Comparison of ENCODE assay signal across 13 cellular contexts in genomic region chrX:31333181-31333831, GRCh38.
DNase-seq lines count a peak whose midpoint lies in the region; ATAC-seq and TF ChIP-seq lines count a peak whose summit lies in the region.
"Had no signal": no experiment of that assay in that cellular context is flagged by ENCODE, and none has a peak within 500 bp of the region (broad histone marks: within the 10 kb centered on the region; RNA-seq: fewer than 3 reads in every experiment).

No MANE protein-coding gene starts in this region.

- DNase-seq in AG04449 (ENCODE audit: low read depth, low spot score) (peak; percentile 49), HS-5 (ENCODE audit: low read depth) (peak; percentile 51), mammary epithelial cell (peak; percentile 66), kidney glomerular epithelial cell (lab: John Stamatoyannopoulos, UW) (peak; percentile 60), mucosa of gallbladder (ENCODE audit: low spot score) (no peak), UCSD-AML1 (lab: John Stamatoyannopoulos, UW; ENCODE audit: unreplicated experiment) (no peak), heart left ventricle (no peak)
- DNase-seq: activated CD4-positive, alpha-beta T cell treated with anti-CD3 and anti-CD28 coated beads for 36 hours; NCI-H1436; right lobe of liver had no signal

- intact Hi-C loops in mammary epithelial cell (cut with micrococcal nuclease) (no loop called here), heart left ventricle (cut with DNase I) (no loop called here)

- H3K4me1 ChIP-seq in mammary epithelial cell (ENCODE audit: insufficient read depth, low read length) (peaks cover 13% of the 10 kb centered on the region), heart left ventricle (peaks cover 0 to 12% (median under 1%) of the 10 kb centered on the region in 12 donors)
- H3K4me1 ChIP-seq: BLaER1 had no signal

- POLR2A ChIA-PET in AG04449 (lab: Yijun Ruan, JAX), result interaction anchor here (0.6 kb wide), 1 partner anchor 26 kb away, joined by 4 read pairs; no protein-coding TSS in a partner anchor

- in situ Hi-C loops in mammary epithelial cell (cut with MboI; ENCODE audit: low sequenced_read_pairs in 2 of 2), result no loop called here

- TF ChIP-seq CTCF in AG04449 (IDR thresholded peaks at IDR 0.05; ENCODE audit: insufficient read depth, low read length, missing control alignments) (no peak), mammary epithelial cell (conservative IDR thresholded peaks at IDR 0.05 in 1 of 2, IDR thresholded peaks at IDR 0.05 in 1 of 2; ENCODE audit: extremely low read depth in 1 of 2, insufficient read depth in 1 of 2, low read depth in 1 of 2, low read length in 2 of 2) (no peak), heart left ventricle (IDR thresholded peaks at IDR 0.05) (no peak)

- H2AFZ ChIP-seq in mammary epithelial cell (ENCODE audit: low read depth, low read length), result peak overlapping the region; percentile 40

- TF ChIP-seq POLR2A in heart left ventricle (IDR thresholded peaks at IDR 0.05), result no peak

- H3K4me3 ChIP-seq in AG04449 (ENCODE audit: low read depth, low read length) (no peak overlapping the region), mammary epithelial cell (replicated peaks in 1 of 3; ENCODE audit: insufficient read depth in 1 of 3, low read depth in 2 of 3, low read length in 3 of 3) (no peak overlapping the region), heart left ventricle (no peak overlapping the region)
- H3K4me3 ChIP-seq: BLaER1, right lobe of liver had no signal

- BruUV-seq in mammary epithelial cell (replicated peaks; lab: Mats Ljungman, UMichigan), result no TSS peak

- H4K20me1 ChIP-seq in mammary epithelial cell (ENCODE audit: insufficient read depth, low read length), result no peaks in the 10 kb centered on the region
- H4K20me1 ChIP-seq: BLaER1 had no signal

- dilution Hi-C loops in mammary epithelial cell (cut with HindIII; ENCODE audit: low sequenced_read_pairs), result no loop called here

- no peaks in the 10 kb centered on the region for H3K36me3 ChIP-seq in mammary epithelial cell (ENCODE audit: insufficient read depth, low read length)
- H3K36me3 ChIP-seq in heart left ventricle, result no peaks in the 10 kb centered on the region
- H3K36me3 ChIP-seq: BLaER1, right lobe of liver had no signal

- 7% methylated on average over 4 of the region's 4 CpGs for WGBS in mammary epithelial cell (ENCODE audit: low coverage, missing lambda C conversion rate)
- WGBS in heart left ventricle, 4 donors, result 28 to 35% (median 34%) methylated on average over 4 of the region's 4 CpGs

- peak overlapping the region; percentile 19 for H3K4me2 ChIP-seq in mammary epithelial cell (ENCODE audit: insufficient read depth, low read depth, low read length)
- H3K4me2 ChIP-seq: BLaER1 had no signal

- peak overlapping the region; percentile 29 for H3K27ac ChIP-seq in mammary epithelial cell (ENCODE audit: insufficient read depth, low read depth, low read length)
- peak overlapping the region in 6 of 12 donors; percentile 6 to 52 (median 24) for H3K27ac ChIP-seq in heart left ventricle
- H3K27ac ChIP-seq: BLaER1, right lobe of liver had no signal

- ATAC-seq in HG03196 (IDR thresholded peaks at IDR 0.05; ENCODE audit: unreplicated experiment) (no peak), heart left ventricle (no peak)
- ATAC-seq: activated CD4-positive, alpha-beta T cell treated with anti-CD3 and anti-CD28 coated beads for 36 hours; activated T-helper 17 cell treated with anti-CD3 and anti-CD28 coated beads, Interleukin-2, amount 50 U/mL, for 72 hours had no signal

- CTCF ChIA-PET in AG04449 (lab: Yijun Ruan, JAX), result interaction anchor here (0.8 to 0.9 kb wide), 2 partner anchors 17 to 19 kb away, joined by 3 read pairs; no protein-coding TSS in a partner anchor
- CTCF ChIA-PET in mammary epithelial cell (lab: Charles Lee; ENCODE audit: low non-redundant PET), result no interaction called here

- H3K27me3 ChIP-seq in mammary epithelial cell (ENCODE audit: insufficient read depth, low read length), result no peaks in the 10 kb centered on the region
- no peaks in the 10 kb centered on the region for H3K27me3 ChIP-seq in heart left ventricle
- H3K27me3 ChIP-seq: right lobe of liver had no signal

- H3K9me3 ChIP-seq in mammary epithelial cell (replicated peaks; ENCODE audit: insufficient read depth, low read length) (no peaks in the 10 kb centered on the region), heart left ventricle (no peaks in the 10 kb centered on the region)
- H3K9me3 ChIP-seq: BLaER1, right lobe of liver had no signal

- no peaks in the 10 kb centered on the region for H3K79me2 ChIP-seq in mammary epithelial cell (ENCODE audit: insufficient read depth, low read length)

- no peak overlapping the region for H3K9ac ChIP-seq in mammary epithelial cell (ENCODE audit: insufficient read depth, low read length)
- H3K9ac ChIP-seq: BLaER1 had no signal

Comparison
In these comparisons a context has a peak if more than half of its experiments do, and no peak if none do; other contexts are left out.
1. DNase-seq: peak in AG04449 (single experiment), HS-5 (single experiment), mammary epithelial cell (single experiment) and kidney glomerular epithelial cell (single experiment); none in mucosa of gallbladder (single experiment), UCSD-AML1 (single experiment) and heart left ventricle (0 of 5).